Comparison of ENCODE assay signal across 8 cellular contexts in the genomic region with DNA sequence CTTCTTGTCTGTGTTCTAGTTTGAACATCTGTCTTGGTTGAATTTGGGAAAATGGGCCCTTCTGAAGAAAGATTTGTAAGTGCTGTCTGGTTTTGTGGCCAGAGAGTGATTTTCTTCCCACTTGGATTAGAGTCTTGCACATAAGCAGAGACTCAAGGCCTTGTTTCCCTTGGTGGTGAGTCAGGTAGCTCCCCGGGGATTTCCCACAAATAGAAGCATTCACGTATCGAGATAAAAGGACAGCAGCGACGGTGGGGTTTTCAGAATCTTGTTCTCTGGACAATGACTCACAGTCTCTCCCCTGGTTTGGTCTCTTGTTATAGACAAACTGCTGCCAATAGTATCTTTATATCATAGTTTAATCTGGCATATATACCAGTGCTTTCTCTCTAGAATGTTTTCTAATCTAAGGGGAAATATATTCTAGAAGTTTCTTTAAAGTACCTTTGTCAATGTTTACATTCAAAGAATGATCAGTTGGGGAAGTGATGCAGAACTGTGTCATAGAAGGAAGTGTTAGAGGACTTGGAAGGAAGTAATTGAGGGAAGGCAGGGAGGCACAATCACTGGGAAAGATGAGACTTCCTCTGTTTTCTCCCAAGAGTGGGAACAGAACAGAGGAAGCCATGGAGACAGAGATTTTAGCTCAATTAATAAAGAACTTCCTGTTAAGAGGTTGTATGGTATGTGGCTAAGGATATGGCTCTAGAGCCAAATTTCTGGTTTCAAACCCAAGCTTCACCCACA. TPM values are rescaled to one million over a fixed set of nuclear protein-coding genes. Genes with fewer than 3 reads are reported as not detected.
DNase-seq lines count a peak whose midpoint lies in the region; ATAC-seq and TF ChIP-seq lines count a peak whose summit lies in the region.

No MANE protein-coding gene starts in this region.

- CTCF ChIA-PET in BJ (lab: Yijun Ruan, JAX) (interaction anchor here (0.8 to 14.0 kb wide), 5 partner anchors 10 to 51 kb away, joined by 3 to 266 read pairs (median 7); a partner anchor contains a TSS), mammary epithelial cell (lab: Charles Lee; ENCODE audit: low non-redundant PET) (no interaction called here)

- H2AFZ ChIP-seq in mammary epithelial cell (ENCODE audit: low read depth, low read length): peak overlapping the region; percentile 3

- ATAC-seq in HG03095 (IDR thresholded peaks at IDR 0.05; ENCODE audit: unreplicated experiment): no peak

- TF ChIP-seq CTCF in BJ (IDR thresholded peaks at IDR 0.05; ENCODE audit: insufficient read depth, low read depth, low read length) (no peak), mammary epithelial cell (conservative IDR thresholded peaks at IDR 0.05 in 1 of 2, IDR thresholded peaks at IDR 0.05 in 1 of 2; ENCODE audit: extremely low read depth in 1 of 2, insufficient read depth in 1 of 2, low read depth in 1 of 2, low read length in 2 of 2) (no peak)

- no TSS peak for BruUV-seq in mammary epithelial cell (replicated peaks; lab: Mats Ljungman, UMichigan)

- in situ Hi-C loops in mammary epithelial cell (cut with MboI; ENCODE audit: low sequenced_read_pairs in 2 of 2): loop anchor here (5.0 kb wide), 2 partner anchors 37 to 47 kb away; no protein-coding TSS in a partner anchor

- intact Hi-C loops in mammary epithelial cell (cut with micrococcal nuclease): loop anchor here (5.0 kb wide), 1 partner anchor 227 kb away; no protein-coding TSS in a partner anchor

- H3K9me3 ChIP-seq in mammary epithelial cell (replicated peaks; ENCODE audit: insufficient read depth, low read length): no peaks in the 10 kb centered on the region

- H3K27ac ChIP-seq in mammary epithelial cell (ENCODE audit: insufficient read depth, low read depth, low read length): peak overlapping the region; percentile 89

- POLR2A ChIA-PET in BJ (lab: Charles Lee): interaction anchor here (0.6 to 1.1 kb wide), 2 partner anchors 11 kb away, joined by 3 read pairs; no protein-coding TSS in a partner anchor

- peaks cover 42% of the 10 kb centered on the region for H3K4me1 ChIP-seq in mammary epithelial cell (ENCODE audit: insufficient read depth, low read length)

- H3K4me3 ChIP-seq in BJ (ENCODE audit: low read depth, low read length): no peak overlapping the region
- no peak overlapping the region for H3K4me3 ChIP-seq in mammary epithelial cell (replicated peaks in 1 of 3; ENCODE audit: insufficient read depth in 1 of 3, low read depth in 2 of 3, low read length in 3 of 3)
- H3K4me3 ChIP-seq in H7 (ENCODE audit: insufficient read depth, low read depth, low read length): no peak overlapping the region

- DNase-seq in BJ (ENCODE audit: low read depth) (peak; percentile 56), RKO (ENCODE audit: low spot score) (peak; percentile 32), mammary epithelial cell (peak; percentile 98), non-pigmented ciliary epithelial cell (ENCODE audit: low read depth) (peak; percentile 96), NCI-H510A (lab: John Stamatoyannopoulos, UW) (no peak), HuH-7 (ENCODE audit: low spot score) (no peak), H7 (no peak)

- H3K4me2 ChIP-seq in mammary epithelial cell (ENCODE audit: insufficient read depth, low read depth, low read length): peak overlapping the region; percentile 39

- no peaks in the 10 kb centered on the region for H3K27me3 ChIP-seq in BJ (ENCODE audit: control insufficient read depth, insufficient read depth, low read length)
- H3K27me3 ChIP-seq in mammary epithelial cell (ENCODE audit: insufficient read depth, low read length): no peaks in the 10 kb centered on the region
- H3K27me3 ChIP-seq in H7 (ENCODE audit: control insufficient read depth, insufficient read depth, low read length): no peaks in the 10 kb centered on the region

- dilution Hi-C loops in mammary epithelial cell (cut with HindIII; ENCODE audit: low sequenced_read_pairs): loop anchor here (5.0 kb wide), 2 partner anchors 72 to 97 kb away; a partner anchor contains a TSS

- H3K79me2 ChIP-seq in mammary epithelial cell (ENCODE audit: insufficient read depth, low read length): peaks cover 4% of the 10 kb centered on the region

- peak overlapping the region; percentile 60 for H3K9ac ChIP-seq in mammary epithelial cell (ENCODE audit: insufficient read depth, low read length)

- H4K20me1 ChIP-seq in mammary epithelial cell (ENCODE audit: insufficient read depth, low read length): no peaks in the 10 kb centered on the region

- WGBS in mammary epithelial cell (ENCODE audit: low coverage, missing lambda C conversion rate): 0% methylated on average over 5 of the region's 5 CpGs

- H3K36me3 ChIP-seq in BJ (ENCODE audit: control insufficient read depth, insufficient read depth, low read length) (no peaks in the 10 kb centered on the region; the same call in 1 of the 2 replicates), mammary epithelial cell (ENCODE audit: insufficient read depth, low read length) (peaks cover 34% of the 10 kb centered on the region), H7 (replicated peaks; ENCODE audit: control insufficient read depth, insufficient read depth, low read length) (peaks cover 50% of the 10 kb centered on the region)

RNA-seq across cellular contexts. Expression of a gene that starts 18.1 kb away (rescaled TPM):
- polyA plus RNA-seq in BJ (2011; rRNA removed) (11.8 and 14.5 TPM in 2 replicates), mammary epithelial cell (38.8 TPM)
- 11.2 and 16.9 TPM in 2 replicates for polyA minus RNA-seq in BJ (2011; rRNA and poly(A)+ RNA removed)
- 10 to 100 TPM in 1 of 2 donors, 1 to 10 TPM in 1; 7.7 to 21.8 TPM for total RNA-seq in mammary epithelial cell
- 62.1 TPM for polyA minus RNA-seq in mammary epithelial cell
- total RNA-seq in H7 (2014; rRNA removed; shearing (Covaris generic)): 27.6 and 35.2 TPM in 2 replicates

RNA-seq across cellular contexts. Expression of a gene that starts 34.8 kb away (rescaled TPM):
- 11.7 and 23.2 TPM in 2 replicates for polyA plus RNA-seq in BJ (2011; rRNA removed)
- polyA minus RNA-seq in BJ (2011; rRNA and poly(A)+ RNA removed): 32.1 and 35.5 TPM in 2 replicates
- 10 to 100 TPM in 1 of 2 donors, 1 to 10 TPM in 1; 6.8 to 24.8 TPM for total RNA-seq in mammary epithelial cell
- 21.8 TPM for polyA plus RNA-seq in mammary epithelial cell
- polyA minus RNA-seq in mammary epithelial cell: 41.6 TPM
- 0.97 and 1.2 TPM in 2 replicates for total RNA-seq in H7 (2014; rRNA removed; shearing (Covaris generic))

RNA-seq across cellular contexts. Expression of a gene that starts 53.8 kb away (rescaled TPM):
- polyA plus RNA-seq in BJ (2011; rRNA removed) (29.5 and 45.2 TPM in 2 replicates), mammary epithelial cell (32.7 TPM)
- polyA minus RNA-seq in BJ (2011; rRNA and poly(A)+ RNA removed): 35.7 and 38.1 TPM in 2 replicates
- 10 to 100 TPM; 31.0 to 54.6 TPM for total RNA-seq in mammary epithelial cell
- 80.0 TPM for polyA minus RNA-seq in mammary epithelial cell
- 65.2 and 69.2 TPM in 2 replicates for total RNA-seq in H7 (2014; rRNA removed; shearing (Covaris generic))

Comparison
In these comparisons a context has a peak if more than half of its experiments do, and no peak if none do; other contexts are left out.
1. DNase-seq: peak in BJ (single experiment), RKO (single experiment), mammary epithelial cell (single experiment) and non-pigmented ciliary epithelial cell (single experiment); none in NCI-H510A (single experiment), HuH-7 (single experiment) and H7 (single experiment).